In the genomic region with DNA sequence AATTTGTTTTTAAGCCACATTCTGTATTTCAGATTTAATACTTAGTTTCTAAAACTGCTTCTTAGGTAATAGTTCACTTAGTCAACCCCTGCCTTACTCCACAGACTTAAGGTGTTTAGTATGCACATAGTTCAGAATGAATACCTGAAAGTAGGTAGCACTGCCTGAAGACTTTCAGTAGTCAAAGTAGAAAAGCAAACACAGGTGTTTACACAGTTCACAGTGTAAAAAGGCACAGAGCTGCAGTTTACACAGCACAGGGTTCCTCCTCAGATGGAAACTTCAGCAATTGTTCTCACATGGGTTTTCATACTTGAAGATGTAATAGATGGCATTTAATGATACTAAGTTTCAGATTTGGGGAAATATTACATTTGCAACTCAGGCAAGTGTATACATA, we compare ENCODE assay signal across 2 cellular contexts.
TF ChIP-seq lines count a peak whose summit lies in the region.

No MANE protein-coding gene starts in this region.

TF ChIP-seq in endothelial cell of umbilical vein, 7 proteins besides CTCF, POLR2A, EP300 and RAD21:
- no peak for TF ChIP-seq EZH2 (IDR thresholded peaks at IDR 0.05; ENCODE audit: borderline replicate concordance, low read depth, low read length, severe bottlenecking)
- TF ChIP-seq FOS (IDR thresholded peaks at IDR 0.05; ENCODE audit: borderline replicate concordance, insufficient read depth, low read length): no peak
- no peak for TF ChIP-seq JUN (IDR thresholded peaks at IDR 0.05; ENCODE audit: borderline replicate concordance, insufficient read depth, insufficient read length, low read depth)
- TF ChIP-seq GATA2 (IDR thresholded peaks at IDR 0.05; ENCODE audit: insufficient read depth, insufficient read length, low read depth, low read length): no peak
- TF ChIP-seq POLR2AphosphoS5 (IDR thresholded peaks at IDR 0.05; ENCODE audit: insufficient read depth, low read depth, low read length): no peak
- TF ChIP-seq, protein P1, sequence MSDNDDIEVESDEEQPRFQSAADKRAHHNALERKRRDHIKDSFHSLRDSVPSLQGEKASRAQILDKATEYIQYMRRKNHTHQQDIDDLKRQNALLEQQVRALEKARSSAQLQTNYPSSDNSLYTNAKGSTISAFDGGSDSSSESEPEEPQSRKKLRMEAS (IDR thresholded peaks at IDR 0.05; ENCODE audit: insufficient read depth, insufficient read length): no peak
- no peak for TF ChIP-seq MYC (IDR thresholded peaks at IDR 0.05; ENCODE audit: low read depth, low read length)

TF ChIP-seq in GM23338, 12 proteins besides CTCF, POLR2A, EP300 and RAD21:
- TF ChIP-seq, protein P2, sequence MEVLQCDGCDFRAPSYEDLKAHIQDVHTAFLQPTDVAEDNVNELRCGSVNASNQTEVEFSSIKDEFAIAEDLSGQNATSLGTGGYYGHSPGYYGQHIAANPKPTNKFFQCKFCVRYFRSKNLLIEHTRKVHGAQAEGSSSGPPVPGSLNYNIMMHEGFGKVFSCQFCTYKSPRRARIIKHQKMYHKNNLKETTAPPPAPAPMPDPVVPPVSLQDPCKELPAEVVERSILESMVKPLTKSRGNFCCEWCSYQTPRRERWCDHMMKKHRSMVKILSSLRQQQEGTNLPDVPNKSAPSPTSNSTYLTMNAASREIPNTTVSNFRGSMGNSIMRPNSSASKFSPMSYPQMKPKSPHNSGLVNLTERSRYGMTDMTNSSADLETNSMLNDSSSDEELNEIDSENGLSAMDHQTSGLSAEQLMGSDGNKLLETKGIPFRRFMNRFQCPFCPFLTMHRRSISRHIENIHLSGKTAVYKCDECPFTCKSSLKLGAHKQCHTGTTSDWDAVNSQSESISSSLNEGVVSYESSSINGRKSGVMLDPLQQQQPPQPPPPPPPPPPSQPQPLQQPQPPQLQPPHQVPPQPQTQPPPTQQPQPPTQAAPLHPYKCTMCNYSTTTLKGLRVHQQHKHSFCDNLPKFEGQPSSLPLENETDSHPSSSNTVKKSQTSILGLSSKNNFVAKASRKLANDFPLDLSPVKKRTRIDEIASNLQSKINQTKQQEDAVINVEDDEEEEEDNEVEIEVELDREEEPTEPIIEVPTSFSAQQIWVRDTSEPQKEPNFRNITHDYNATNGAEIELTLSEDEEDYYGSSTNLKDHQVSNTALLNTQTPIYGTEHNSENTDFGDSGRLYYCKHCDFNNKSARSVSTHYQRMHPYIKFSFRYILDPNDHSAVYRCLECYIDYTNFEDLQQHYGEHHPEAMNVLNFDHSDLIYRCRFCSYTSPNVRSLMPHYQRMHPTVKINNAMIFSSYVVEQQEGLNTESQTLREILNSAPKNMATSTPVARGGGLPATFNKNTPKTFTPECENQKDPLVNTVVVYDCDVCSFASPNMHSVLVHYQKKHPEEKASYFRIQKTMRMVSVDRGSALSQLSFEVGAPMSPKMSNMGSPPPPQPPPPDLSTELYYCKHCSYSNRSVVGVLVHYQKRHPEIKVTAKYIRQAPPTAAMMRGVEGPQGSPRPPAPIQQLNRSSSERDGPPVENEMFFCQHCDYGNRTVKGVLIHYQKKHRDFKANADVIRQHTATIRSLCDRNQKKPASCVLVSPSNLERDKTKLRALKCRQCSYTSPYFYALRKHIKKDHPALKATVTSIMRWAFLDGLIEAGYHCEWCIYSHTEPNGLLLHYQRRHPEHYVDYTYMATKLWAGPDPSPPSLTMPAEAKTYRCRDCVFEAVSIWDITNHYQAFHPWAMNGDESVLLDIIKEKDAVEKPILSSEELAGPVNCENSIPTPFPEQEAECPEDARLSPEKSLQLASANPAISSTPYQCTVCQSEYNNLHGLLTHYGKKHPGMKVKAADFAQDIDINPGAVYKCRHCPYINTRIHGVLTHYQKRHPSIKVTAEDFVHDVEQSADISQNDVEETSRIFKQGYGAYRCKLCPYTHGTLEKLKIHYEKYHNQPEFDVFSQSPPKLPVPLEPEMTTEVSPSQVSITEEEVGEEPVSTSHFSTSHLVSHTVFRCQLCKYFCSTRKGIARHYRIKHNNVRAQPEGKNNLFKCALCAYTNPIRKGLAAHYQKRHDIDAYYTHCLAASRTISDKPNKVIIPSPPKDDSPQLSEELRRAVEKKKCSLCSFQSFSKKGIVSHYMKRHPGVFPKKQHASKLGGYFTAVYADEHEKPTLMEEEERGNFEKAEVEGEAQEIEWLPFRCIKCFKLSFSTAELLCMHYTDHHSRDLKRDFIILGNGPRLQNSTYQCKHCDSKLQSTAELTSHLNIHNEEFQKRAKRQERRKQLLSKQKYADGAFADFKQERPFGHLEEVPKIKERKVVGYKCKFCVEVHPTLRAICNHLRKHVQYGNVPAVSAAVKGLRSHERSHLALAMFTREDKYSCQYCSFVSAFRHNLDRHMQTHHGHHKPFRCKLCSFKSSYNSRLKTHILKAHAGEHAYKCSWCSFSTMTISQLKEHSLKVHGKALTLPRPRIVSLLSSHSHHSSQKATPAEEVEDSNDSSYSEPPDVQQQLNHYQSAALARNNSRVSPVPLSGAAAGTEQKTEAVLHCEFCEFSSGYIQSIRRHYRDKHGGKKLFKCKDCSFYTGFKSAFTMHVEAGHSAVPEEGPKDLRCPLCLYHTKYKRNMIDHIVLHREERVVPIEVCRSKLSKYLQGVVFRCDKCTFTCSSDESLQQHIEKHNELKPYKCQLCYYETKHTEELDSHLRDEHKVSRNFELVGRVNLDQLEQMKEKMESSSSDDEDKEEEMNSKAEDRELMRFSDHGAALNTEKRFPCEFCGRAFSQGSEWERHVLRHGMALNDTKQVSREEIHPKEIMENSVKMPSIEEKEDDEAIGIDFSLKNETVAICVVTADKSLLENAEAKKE (CRISPR knock-in tag; IDR thresholded peaks at IDR 0.05): no peak
- TF ChIP-seq, protein P3, sequence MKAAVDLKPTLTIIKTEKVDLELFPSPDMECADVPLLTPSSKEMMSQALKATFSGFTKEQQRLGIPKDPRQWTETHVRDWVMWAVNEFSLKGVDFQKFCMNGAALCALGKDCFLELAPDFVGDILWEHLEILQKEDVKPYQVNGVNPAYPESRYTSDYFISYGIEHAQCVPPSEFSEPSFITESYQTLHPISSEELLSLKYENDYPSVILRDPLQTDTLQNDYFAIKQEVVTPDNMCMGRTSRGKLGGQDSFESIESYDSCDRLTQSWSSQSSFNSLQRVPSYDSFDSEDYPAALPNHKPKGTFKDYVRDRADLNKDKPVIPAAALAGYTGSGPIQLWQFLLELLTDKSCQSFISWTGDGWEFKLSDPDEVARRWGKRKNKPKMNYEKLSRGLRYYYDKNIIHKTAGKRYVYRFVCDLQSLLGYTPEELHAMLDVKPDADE (IDR thresholded peaks at IDR 0.05): no peak
- TF ChIP-seq NANOG (IDR thresholded peaks at IDR 0.05; ENCODE audit: borderline replicate concordance): no peak
- TF ChIP-seq EZH2phosphoT487 (IDR thresholded peaks at IDR 0.05; ENCODE audit: unreplicated experiment): no peak
TF ChIP-seq in GM23338: peak in this region for 0.
